In the genomic region with DNA sequence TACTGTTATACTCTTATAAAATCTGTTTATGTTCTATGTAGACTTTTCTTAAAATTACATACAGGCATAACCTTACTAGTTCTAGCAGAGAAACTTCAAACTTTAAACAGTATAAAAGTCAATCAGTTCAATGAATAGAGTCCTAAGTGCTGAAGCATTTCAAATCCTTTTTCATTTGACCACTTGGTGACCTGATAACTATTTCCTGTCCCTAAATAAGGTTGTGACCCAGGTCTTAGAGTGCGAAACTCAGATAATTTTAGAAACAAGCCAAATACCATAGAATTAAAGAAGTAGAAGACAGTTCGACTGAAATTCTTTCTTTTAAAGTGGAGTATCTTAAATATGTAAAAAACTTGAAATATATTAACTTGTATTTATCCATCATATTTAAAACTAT, we compare ENCODE assay signal across 8 cellular contexts.
"Had no signal": no experiment of that assay in that cellular context is flagged by ENCODE, and none has a peak within 500 bp of the region (broad histone marks: within the 10 kb centered on the region; RNA-seq: fewer than 3 reads in every experiment).

No MANE protein-coding gene starts in this region.

- DNase-seq: H7, HFFc6, IMR-90, KG1 had no signal

- H3K36me3 ChIP-seq: HAP-1 had no signal

- H3K4me1 ChIP-seq: HAP-1 had no signal

- H2AFZ ChIP-seq: GM23338 had no signal

- ATAC-seq: GM23338, HCT116, K562 had no signal

- H3K4me3 ChIP-seq: GM23338, HAP-1, K562 had no signal

- H3K4me2 ChIP-seq: GM23338 had no signal

- H3K9me3 ChIP-seq: HAP-1 had no signal
